ENCODE assay signal across 24 cellular contexts in genomic region chr5:67335391-67335790, GRCh38.
"Had no signal": no experiment of that assay in that cellular context is flagged by ENCODE, and none has a peak within 500 bp of the region (broad histone marks: within the 10 kb centered on the region; RNA-seq: fewer than 3 reads in every experiment).

No MANE protein-coding gene starts in this region.

- H3K9me3 ChIP-seq: ovary, right lobe of liver, upper lobe of right lung had no signal

- H3K27me3 ChIP-seq: neural progenitor cell, ovary, right atrium auricular region, right lobe of liver, suprapubic skin, tibial artery, upper lobe of right lung had no signal

- H3K4me1 ChIP-seq: left ventricle myocardium inferior, right atrium auricular region, right lobe of liver, suprapubic skin, tibial artery, upper lobe of right lung had no signal

- DNase-seq: hypothalamus; immature natural killer cell; kidney; left ventricle myocardium inferior; midbrain; naive thymus-derived CD8-positive, alpha-beta T cell; nephron progenitor cell; ovary; right lobe of liver; stimulated activated CD4-positive, alpha-beta T cell treated with anti-CD3 and anti-CD28 coated beads, Interleukin-1b, Interleukin-23, amount 100 ng/mL, for 48 hours; stimulated activated CD4-positive, alpha-beta T cell treated with anti-CD3 and anti-CD28 coated beads, Interleukin-2, amount 100 ng/mL, for 48 hours; stimulated activated CD4-positive, alpha-beta T cell treated with anti-CD3 and anti-CD28 coated beads, Interleukin-4, amount 100 ng/mL, for 4 hours; stimulated activated CD8-positive, alpha-beta memory T cell treated with anti-CD3 and anti-CD28 coated beads, Interleukin-4, amount 100 ng/mL, for 48 hours; stimulated activated naive B cell treated with anti-CD40 and anti-IgM and Interleukin-4, amounts not matched to agents 10 μg/mL and 1 μg/mL and 100 μg/mL, for 72 hours; stimulated activated naive CD8-positive, alpha-beta T cell treated with anti-CD3 and anti-CD28 coated beads, Interleukin-15, Interleukin-2, amounts not matched to agents 100 U/mL and 50 U/mL, for 24 hours; tibial artery; trophoblast cell; upper lobe of right lung had no signal

- H3K27ac ChIP-seq: left ventricle myocardium inferior, neural progenitor cell, ovary, right atrium auricular region, right lobe of liver, suprapubic skin, thoracic aorta, tibial artery, upper lobe of right lung had no signal

- ATAC-seq: naive thymus-derived CD8-positive, alpha-beta T cell; right lobe of liver; stimulated activated naive B cell treated with anti-CD40 and anti-IgM and Interleukin-4, amounts not matched to agents 10 μg/mL and 1 μg/mL and 100 μg/mL, for 72 hours; stimulated activated naive CD8-positive, alpha-beta T cell treated with anti-CD3 and anti-CD28 coated beads, Interleukin-15, Interleukin-2, amounts not matched to agents 100 U/mL and 50 U/mL, for 24 hours; upper lobe of right lung had no signal

- H3K36me3 ChIP-seq: left ventricle myocardium inferior, neural progenitor cell, ovary, right atrium auricular region, right lobe of liver, suprapubic skin, thoracic aorta, tibial artery, upper lobe of right lung had no signal

- FAIRE-seq: islet of Langerhans, kidney had no signal

- H3K9ac ChIP-seq: neural progenitor cell had no signal

- H3K4me3 ChIP-seq: left ventricle myocardium inferior, neural progenitor cell, ovary, right atrium auricular region, right lobe of liver, smooth muscle cell, suprapubic skin, thoracic aorta, tibial artery, upper lobe of right lung had no signal
